ENCODE assay signal across 1 cellular context in the genomic region with DNA sequence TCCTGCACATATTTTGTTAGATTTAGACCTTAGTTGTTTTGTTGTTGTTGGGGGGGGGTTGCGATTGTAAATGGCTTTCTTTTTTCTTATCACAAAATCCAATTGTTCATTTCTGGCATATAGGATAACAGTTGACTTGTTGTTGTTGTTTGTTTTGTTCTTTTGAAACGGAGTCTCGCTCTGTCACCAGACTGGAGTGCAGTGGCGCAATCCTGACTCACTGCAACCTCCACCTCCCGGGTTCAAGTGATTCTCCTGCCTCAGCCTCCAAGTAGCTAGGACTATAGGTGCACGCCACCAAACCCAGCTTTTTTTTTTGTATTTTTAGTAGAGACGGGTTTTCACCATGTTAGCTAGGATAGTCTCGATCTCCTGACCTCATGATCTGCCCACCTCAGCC. TPM values are rescaled to one million over a fixed set of nuclear protein-coding genes. Genes with fewer than 3 reads are reported as not detected.
"Had no signal": no experiment of that assay in that cellular context is flagged by ENCODE, and none has a peak within 500 bp of the region (broad histone marks: within the 10 kb centered on the region; RNA-seq: fewer than 3 reads in every experiment).

No MANE protein-coding gene starts in this region.

RNA-seq across cellular contexts. Expression of a gene that starts 39.7 kb away (rescaled TPM):
- total RNA-seq: thyroid gland had no signal
